11 cellular contexts compared by ENCODE assay signal in genomic region chr9:9791621-9792020, GRCh38.
DNase-seq lines count a peak whose midpoint lies in the region; ATAC-seq, FAIRE-seq and TF ChIP-seq lines count a peak whose summit lies in the region.
"Had no signal": no experiment of that assay in that cellular context is flagged by ENCODE, and none has a peak within 500 bp of the region (broad histone marks: within the 10 kb centered on the region; RNA-seq: fewer than 3 reads in every experiment).

No MANE protein-coding gene starts in this region.

- DNase-seq in HepG2 (ENCODE audit: low spot score) (no peak), RWPE1 (ENCODE audit: low spot score) (no peak), fibroblast of pulmonary artery (ENCODE audit: low read depth) (peak; percentile 16), upper lobe of right lung (no peak), AG08395 (ENCODE audit: low spot score) (no peak), NCI-H2171 (lab: John Stamatoyannopoulos, UW) (no peak)
- no peak for DNase-seq in central memory CD4-positive, alpha-beta T cell
- DNase-seq: CD4-positive, alpha-beta memory T cell had no signal

- H3K9ac ChIP-seq in liver (ENCODE audit: low read depth in 1 of 2, low read length in 2 of 2) (no peak overlapping the region), HepG2 (ENCODE audit: insufficient read depth, low read depth, low read length) (no peak overlapping the region)

- CTCF ChIA-PET in HepG2 (lab: Yijun Ruan, JAX; ENCODE audit: low intra/inter-chr PET ratio, low total read pairs): interaction anchor here (3.8 kb wide), 1 partner anchor 185 kb away, joined by 26 read pairs; no protein-coding TSS in a partner anchor
- CTCF ChIA-PET in RWPE1 (lab: Yijun Ruan, JAX): interaction anchor here (0.6 to 1.1 kb wide), 4 partner anchors 12 to 1948 kb away, joined by 3 to 4 read pairs (median 4); no protein-coding TSS in a partner anchor

- H3K4me2 ChIP-seq in HepG2 (ENCODE audit: low read depth, low read length): no peak overlapping the region

- no peaks in the 10 kb centered on the region for H3K79me2 ChIP-seq in HepG2 (ENCODE audit: insufficient read depth, low read length)

- H4K20me1 ChIP-seq in HepG2 (ENCODE audit: insufficient read depth, low read length): no peaks in the 10 kb centered on the region

- intact Hi-C loops in HepG2 (cut with micrococcal nuclease; ENCODE audit: unreplicated experiment) (loop anchor here (2.0 kb wide), 1 partner anchor 151 kb away; no protein-coding TSS in a partner anchor), upper lobe of right lung (cut with DNase I) (no loop called here)

- H2AFZ ChIP-seq in HepG2 (ENCODE audit: low read length): no peak overlapping the region

- no peak for TF ChIP-seq POLR2A in HepG2 (IDR thresholded peaks at IDR 0.05; ENCODE audit: insufficient read depth in 1 of 2, low read depth in 2 of 2, low read length in 2 of 2)

- ATAC-seq in HepG2 (no peak), upper lobe of right lung (no peak)

- TF ChIP-seq RAD21 in liver (IDR thresholded peaks at IDR 0.05) (peak; percentile 36 to 39), HepG2 (CRISPR knock-in tag; IDR thresholded peaks at IDR 0.05) (no peak)

- TF ChIP-seq CTCF in liver (IDR thresholded peaks at IDR 0.05; ENCODE audit: low read depth, low read length, missing input control): no peak
- TF ChIP-seq CTCF in HepG2 (CRISPR knock-in tag; IDR thresholded peaks at IDR 0.05): no peak
- TF ChIP-seq CTCF in RWPE1 (conservative IDR thresholded peaks at IDR 0.05; ENCODE audit: low read depth): peak; percentile 17; the same call in 1 of the 2 replicates
- TF ChIP-seq CTCF in fibroblast of pulmonary artery (IDR thresholded peaks at IDR 0.05; ENCODE audit: low read length, missing control alignments): no peak
- TF ChIP-seq CTCF in upper lobe of right lung (IDR thresholded peaks at IDR 0.05): peak; percentile 18

- no peak for TF ChIP-seq EP300 in HepG2 (IDR thresholded peaks at IDR 0.05; ENCODE audit: low read depth in 2 of 2, low read length in 2 of 2)
- no peak for TF ChIP-seq EP300 in HepG2 (CRISPR knock-in tag; IDR thresholded peaks at IDR 0.05; ENCODE audit: borderline replicate concordance)

- no peak overlapping the region for H3K4me3 ChIP-seq in liver (ENCODE audit: low read depth in 1 of 3, low read length in 3 of 3)
- H3K4me3 ChIP-seq in HepG2 (replicated peaks in 1 of 3; ENCODE audit: insufficient read depth in 1 of 3, low read depth in 2 of 3, low read length in 3 of 3): no peak overlapping the region
- no peak overlapping the region for H3K4me3 ChIP-seq in fibroblast of pulmonary artery (replicated peaks; ENCODE audit: low read depth, low read length)
- H3K4me3 ChIP-seq in upper lobe of right lung: no peak overlapping the region
- H3K4me3 ChIP-seq: skin epidermis had no signal

- H3K36me3 ChIP-seq in liver (ENCODE audit: control insufficient read depth in 4 of 4, insufficient read depth in 3 of 4, low read depth in 1 of 4, low read length in 3 of 4) (no peaks in the 10 kb centered on the region), HepG2 (replicated peaks in 1 of 2; ENCODE audit: control insufficient read depth in 1 of 2, insufficient read depth in 2 of 2, low read length in 2 of 2) (no peaks in the 10 kb centered on the region), upper lobe of right lung (no peaks in the 10 kb centered on the region)

- WGBS in liver: 38% methylated on average over 1 of the region's 1 CpG
- WGBS in HepG2 (ENCODE audit: low lambda C conversion rate): 0% methylated on average over 1 of the region's 1 CpG

- in situ Hi-C loops in HepG2 (cut with HindIII; ENCODE audit: extremely low pct_ligation_motif_present, low pct_unique_long_range_greater_than_20kb): loop anchor here (5.0 kb wide), 1 partner anchor 189 kb away; no protein-coding TSS in a partner anchor

- H3K27ac ChIP-seq in liver (ENCODE audit: low read depth in 1 of 2, low read length in 2 of 2): no peak overlapping the region
- H3K27ac ChIP-seq in HepG2 (ENCODE audit: extremely low read length, insufficient read depth, low read length): no peak overlapping the region
- H3K27ac ChIP-seq in RWPE1: no peak overlapping the region
- no peak overlapping the region for H3K27ac ChIP-seq in upper lobe of right lung
- H3K27ac ChIP-seq: skin epidermis had no signal

- H3K4me1 ChIP-seq in liver (ENCODE audit: control insufficient read depth in 4 of 4, insufficient read depth in 4 of 4, low read length in 3 of 4): peaks cover 0 to 6% (median 1%) of the 10 kb centered on the region in 4 donors
- H3K4me1 ChIP-seq in HepG2 (ENCODE audit: insufficient read depth, low read length): no peaks in the 10 kb centered on the region
- H3K4me1 ChIP-seq in upper lobe of right lung: no peaks in the 10 kb centered on the region

- no TSS peak for BruUV-seq in HepG2 (replicated peaks; lab: Mats Ljungman, UMichigan)

- no peaks in the 10 kb centered on the region for H3K27me3 ChIP-seq in liver (ENCODE audit: control insufficient read depth in 4 of 4, insufficient read depth in 4 of 4, low read length in 3 of 4)
- H3K27me3 ChIP-seq in HepG2 (ENCODE audit: control insufficient read depth in 1 of 2, insufficient read depth in 2 of 2, low read length in 2 of 2): no peaks in the 10 kb centered on the region
- no peaks in the 10 kb centered on the region for H3K27me3 ChIP-seq in upper lobe of right lung

- FAIRE-seq in HepG2 (lab: Jason Lieb, UNC): no peak
- FAIRE-seq: keratinocyte had no signal

- H3K9me3 ChIP-seq in liver (ENCODE audit: control insufficient read depth in 4 of 4, low read length in 3 of 4) (no peaks in the 10 kb centered on the region), HepG2 (ENCODE audit: low read length) (no peaks in the 10 kb centered on the region), upper lobe of right lung (no peaks in the 10 kb centered on the region)

- POLR2A ChIA-PET in HepG2 (lab: Yijun Ruan, JAX): no interaction called here
- POLR2A ChIA-PET in RWPE1 (lab: Yijun Ruan, JAX; ENCODE audit: low non-redundant PET): no interaction called here

TF ChIP-seq in liver, 16 proteins besides CTCF, POLR2A, EP300 and RAD21 (continues in another document):
- TF ChIP-seq FOXA2 (IDR thresholded peaks at IDR 0.05) (no peak), ZBTB33 (IDR thresholded peaks at IDR 0.05) (no peak), SP1 (IDR thresholded peaks at IDR 0.05) (no peak), EGR1 (IDR thresholded peaks at IDR 0.05; ENCODE audit: low read depth in 2 of 2) (no peak), ATF3 (IDR thresholded peaks at IDR 0.05) (no peak), TAF1 (conservative IDR thresholded peaks at IDR 0.05) (no peak), HNF4G (IDR thresholded peaks at IDR 0.05) (no peak), YY1 (IDR thresholded peaks at IDR 0.05) (no peak), MAX (IDR thresholded peaks at IDR 0.05) (no peak), JUND (IDR thresholded peaks at IDR 0.05) (no peak)

TF ChIP-seq in HepG2, 621 proteins besides CTCF, POLR2A, EP300 and RAD21:
- no peak for TF ChIP-seq SRSF1 (optimal IDR thresholded peaks at IDR 0.05; ENCODE audit: low read depth, low read length)
- no peak for TF ChIP-seq ZNF773 (CRISPR knock-in tag; IDR thresholded peaks at IDR 0.05; ENCODE audit: borderline replicate concordance)
- no peak for TF ChIP-seq ZNF781 (CRISPR knock-in tag; IDR thresholded peaks at IDR 0.05; ENCODE audit: borderline replicate concordance, not compliant biosample characterization)
- TF ChIP-seq ZNF530 (CRISPR knock-in tag; IDR thresholded peaks at IDR 0.05; ENCODE audit: low read depth): no peak
- TF ChIP-seq LCORL (IDR thresholded peaks at IDR 0.05): no peak
- TF ChIP-seq LCORL (CRISPR knock-in tag; IDR thresholded peaks at IDR 0.05): no peak
- no peak for TF ChIP-seq NFIB (CRISPR knock-in tag; IDR thresholded peaks at IDR 0.05; ENCODE audit: borderline replicate concordance)
- TF ChIP-seq MBD4 (IDR thresholded peaks at IDR 0.05; ENCODE audit: borderline replicate concordance, low read length): no peak
- TF ChIP-seq ZNF713 (CRISPR knock-in tag; IDR thresholded peaks at IDR 0.05): no peak
- no peak for TF ChIP-seq REL (CRISPR knock-in tag; conservative IDR thresholded peaks at IDR 0.05)

Comparison
In these comparisons a context has a peak if more than half of its experiments do, and no peak if none do; other contexts are left out.
1. CTCF ChIP-seq: peak in RWPE1 (single experiment) and upper lobe of right lung (single experiment); none in liver (single experiment), HepG2 (single experiment) and fibroblast of pulmonary artery (single experiment).